8 cellular contexts compared by ENCODE assay signal in genomic region chr11:87081358-87081757, GRCh38. TPM values are rescaled to one million over a fixed set of nuclear protein-coding genes. Genes with fewer than 3 reads are reported as not detected.
DNase-seq lines count a peak whose midpoint lies in the region; ATAC-seq, FAIRE-seq and TF ChIP-seq lines count a peak whose summit lies in the region.

No MANE protein-coding gene starts in this region.

- TF ChIP-seq CTCF in RWPE1 (conservative IDR thresholded peaks at IDR 0.05; ENCODE audit: low read depth) = no peak

- H3K27ac Mint-ChIP-seq in effector memory CD8-positive, alpha-beta T cell = peak overlapping the region; percentile 94 to 100

- ATAC-seq in GM19372 (IDR thresholded peaks at IDR 0.05; ENCODE audit: low read depth, unreplicated experiment) = peak; percentile 63
- ATAC-seq in HG03159 (IDR thresholded peaks at IDR 0.05; ENCODE audit: unreplicated experiment) = peak; percentile 75
- ATAC-seq in effector memory CD8-positive, alpha-beta T cell (replicated peaks) = peak; percentile 66
- no peak for ATAC-seq in GM18519 (IDR thresholded peaks at IDR 0.05; ENCODE audit: low FRiP score, unreplicated experiment)

- H3K4me1 Mint-ChIP-seq in effector memory CD8-positive, alpha-beta T cell (ENCODE audit: low read depth in 2 of 2) = peaks cover 6 to 23% of the 10 kb centered on the region in 2 donors

- POLR2A ChIA-PET in RWPE1 (lab: Yijun Ruan, JAX; ENCODE audit: low non-redundant PET) = no interaction called here

- no peak for FAIRE-seq in GM12891 (lab: Jason Lieb, UNC)

- peak; percentile 5 for DNase-seq in GM12891 (ENCODE audit: insufficient read length, low spot score)
- no peak for DNase-seq in effector memory CD8-positive, alpha-beta T cell
- no peak for DNase-seq in anterior cingulate cortex (lab: John Stamatoyannopoulos, UW)
- DNase-seq in activated effector memory CD4-positive, alpha-beta T cell treated with anti-CD3 and anti-CD28 coated beads, Interleukin-2, amount 50 U/mL, for 16 hours = no peak
- DNase-seq in RWPE1 (ENCODE audit: low spot score) = no peak

- no peak overlapping the region for H3K27ac ChIP-seq in RWPE1

- no peaks in the 10 kb centered on the region for H3K27me3 Mint-ChIP-seq in effector memory CD8-positive, alpha-beta T cell

- no peak for TF ChIP-seq POLR2A in GM12891 (IDR thresholded peaks at IDR 0.05; ENCODE audit: low read depth, low read length)

- H3K36me3 Mint-ChIP-seq in effector memory CD8-positive, alpha-beta T cell (ENCODE audit: insufficient read depth) = peaks cover 8% of the 10 kb centered on the region

- CTCF ChIA-PET in RWPE1 (lab: Yijun Ruan, JAX) = no interaction called here

- H3K9me3 Mint-ChIP-seq in effector memory CD8-positive, alpha-beta T cell = no peaks in the 10 kb centered on the region

- H3K4me3 Mint-ChIP-seq in effector memory CD8-positive, alpha-beta T cell = peak overlapping the region; percentile 80 to 89

TF ChIP-seq in GM12891, 5 proteins besides CTCF, POLR2A, EP300 and RAD21:
- TF ChIP-seq POLR2AphosphoS5 (IDR thresholded peaks at IDR 0.05; ENCODE audit: low read depth, low read length) (no peak), POU2F2 (IDR thresholded peaks at IDR 0.05; ENCODE audit: low read depth, low read length) (no peak), PAX5 (IDR thresholded peaks at IDR 0.05; ENCODE audit: insufficient read depth, low read length, severe bottlenecking) (no peak), SPI1 (IDR thresholded peaks at IDR 0.05; ENCODE audit: low read depth, low read length) (no peak), TAF1 (IDR thresholded peaks at IDR 0.05; ENCODE audit: low read depth, low read length) (no peak)

RNA-seq across cellular contexts. Expression of gene TMEM135, which starts 43.6 kb away (rescaled TPM):
- 4.1 TPM for polyA plus RNA-seq in GM12891 (2012; ENCODE audit: low read depth, missing spikeins)
